1 cellular context compared by ENCODE assay signal in genomic region chr1:209784276-209785169, GRCh38.
A peak's percentile ranks its signal among the peaks of the same experiment; 100 is the strongest.
TF ChIP-seq lines count a peak whose summit lies in the region.

TSS of gene C1orf74 (minus strand) at chr1:209784559. CDS start at chr1:209783634, 925 bp downstream.

TF ChIP-seq in GM12878, 131 proteins besides CTCF, POLR2A, EP300 and RAD21 (continued from another document and continues in another):
- TF ChIP-seq ATF7 (IDR thresholded peaks at IDR 0.05; ENCODE audit: low read depth), result peak; percentile 99
- peak; percentile 36 for TF ChIP-seq MEF2B (IDR thresholded peaks at IDR 0.05; ENCODE audit: partially characterized antibody, poor library complexity, severe bottlenecking)
- peak; percentile 41; the same call in 1 of the 2 replicates for TF ChIP-seq DPF2 (IDR thresholded peaks at IDR 0.05)
- no peak for TF ChIP-seq ZNF622 (IDR thresholded peaks at IDR 0.05)
- TF ChIP-seq NRF1 (conservative IDR thresholded peaks at IDR 0.05; ENCODE audit: low read depth, low read length), result peak; percentile 89
- TF ChIP-seq IKZF2 (IDR thresholded peaks at IDR 0.05), result peak in 1 of 2 experiments; percentile 52; a peak in 3 of 4 replicates
- peak; percentile 80 for TF ChIP-seq ZNF687 (IDR thresholded peaks at IDR 0.05)
- peak; percentile 55; the same call in 1 of the 2 replicates for TF ChIP-seq ZNF207 (IDR thresholded peaks at IDR 0.05; ENCODE audit: borderline replicate concordance)
- no peak for TF ChIP-seq PRDM15 (CRISPR knock-in tag; IDR thresholded peaks at IDR 0.05)
- TF ChIP-seq, protein P1, sequence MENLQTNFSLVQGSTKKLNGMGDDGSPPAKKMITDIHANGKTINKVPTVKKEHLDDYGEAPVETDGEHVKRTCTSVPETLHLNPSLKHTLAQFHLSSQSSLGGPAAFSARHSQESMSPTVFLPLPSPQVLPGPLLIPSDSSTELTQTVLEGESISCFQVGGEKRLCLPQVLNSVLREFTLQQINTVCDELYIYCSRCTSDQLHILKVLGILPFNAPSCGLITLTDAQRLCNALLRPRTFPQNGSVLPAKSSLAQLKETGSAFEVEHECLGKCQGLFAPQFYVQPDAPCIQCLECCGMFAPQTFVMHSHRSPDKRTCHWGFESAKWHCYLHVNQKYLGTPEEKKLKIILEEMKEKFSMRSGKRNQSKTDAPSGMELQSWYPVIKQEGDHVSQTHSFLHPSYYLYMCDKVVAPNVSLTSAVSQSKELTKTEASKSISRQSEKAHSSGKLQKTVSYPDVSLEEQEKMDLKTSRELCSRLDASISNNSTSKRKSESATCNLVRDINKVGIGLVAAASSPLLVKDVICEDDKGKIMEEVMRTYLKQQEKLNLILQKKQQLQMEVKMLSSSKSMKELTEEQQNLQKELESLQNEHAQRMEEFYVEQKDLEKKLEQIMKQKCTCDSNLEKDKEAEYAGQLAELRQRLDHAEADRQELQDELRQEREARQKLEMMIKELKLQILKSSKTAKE (IDR thresholded peaks at IDR 0.05; ENCODE audit: low read depth, poor library complexity, severe bottlenecking), result no peak
- TF ChIP-seq RFX5 (IDR thresholded peaks at IDR 0.05; ENCODE audit: low read depth, low read length), result peak; percentile 68
- no peak for TF ChIP-seq KAT2A (conservative IDR thresholded peaks at IDR 0.05; ENCODE audit: control insufficient read depth, low read depth, low read length)
- TF ChIP-seq POU2F2 (IDR thresholded peaks at IDR 0.05; ENCODE audit: borderline replicate concordance, low read depth, low read length), result 0 out of 3 replicates have a peak, but pooled peaks have one; percentile 17
- peak; percentile 78; the same call in 1 of the 2 replicates for TF ChIP-seq SIN3A (IDR thresholded peaks at IDR 0.05; ENCODE audit: low read depth, low read length)
- peak; percentile 75; the same call in 1 of the 2 replicates for TF ChIP-seq RB1 (IDR thresholded peaks at IDR 0.05; ENCODE audit: borderline replicate concordance)
- TF ChIP-seq SIX5 (IDR thresholded peaks at IDR 0.05; ENCODE audit: low read depth, low read length, severe bottlenecking), result peak; percentile 14
- TF ChIP-seq KLF5 (IDR thresholded peaks at IDR 0.05; ENCODE audit: partially characterized antibody), result peak; percentile 68
- peak; percentile 94 for TF ChIP-seq CBFB (IDR thresholded peaks at IDR 0.05; ENCODE audit: low read depth)
- TF ChIP-seq HDAC2 (IDR thresholded peaks at IDR 0.05), result no peak
- TF ChIP-seq, protein P2, sequence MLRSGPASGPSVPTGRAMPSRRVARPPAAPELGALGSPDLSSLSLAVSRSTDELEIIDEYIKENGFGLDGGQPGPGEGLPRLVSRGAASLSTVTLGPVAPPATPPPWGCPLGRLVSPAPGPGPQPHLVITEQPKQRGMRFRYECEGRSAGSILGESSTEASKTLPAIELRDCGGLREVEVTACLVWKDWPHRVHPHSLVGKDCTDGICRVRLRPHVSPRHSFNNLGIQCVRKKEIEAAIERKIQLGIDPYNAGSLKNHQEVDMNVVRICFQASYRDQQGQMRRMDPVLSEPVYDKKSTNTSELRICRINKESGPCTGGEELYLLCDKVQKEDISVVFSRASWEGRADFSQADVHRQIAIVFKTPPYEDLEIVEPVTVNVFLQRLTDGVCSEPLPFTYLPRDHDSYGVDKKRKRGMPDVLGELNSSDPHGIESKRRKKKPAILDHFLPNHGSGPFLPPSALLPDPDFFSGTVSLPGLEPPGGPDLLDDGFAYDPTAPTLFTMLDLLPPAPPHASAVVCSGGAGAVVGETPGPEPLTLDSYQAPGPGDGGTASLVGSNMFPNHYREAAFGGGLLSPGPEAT (IDR thresholded peaks at IDR 0.05; ENCODE audit: low read depth), result peak; percentile 68; the same call in 1 of the 2 replicates
- no peak for TF ChIP-seq SUPT20H (IDR thresholded peaks at IDR 0.05; ENCODE audit: borderline replicate concordance, control insufficient read depth, low read depth, low read length)
- 0 out of 2 replicates have a peak, but pooled peaks have one; percentile 21 for TF ChIP-seq STAT1 (conservative IDR thresholded peaks at IDR 0.05)
- TF ChIP-seq PAX8 (IDR thresholded peaks at IDR 0.05), result no peak
- peak; percentile 43; the same call in 1 of the 2 replicates for TF ChIP-seq BACH1 (IDR thresholded peaks at IDR 0.05; ENCODE audit: borderline replicate concordance)
- TF ChIP-seq CBX3 (IDR thresholded peaks at IDR 0.05; ENCODE audit: borderline replicate concordance, low read depth), result no peak
- TF ChIP-seq E2F8 (IDR thresholded peaks at IDR 0.05; ENCODE audit: low read depth, partially characterized antibody), result peak; percentile 75
- peak; percentile 58; the same call in 1 of the 2 replicates for TF ChIP-seq ELK1 (IDR thresholded peaks at IDR 0.05; ENCODE audit: low read depth, low read length)
- TF ChIP-seq EGR1 (IDR thresholded peaks at IDR 0.05; ENCODE audit: borderline replicate concordance in 1 of 2, low read depth in 2 of 2, low read length in 2 of 2), result 0 out of 3 replicates have a peak, but pooled peaks of 1 of the 2 experiments have one; percentile 29
- TF ChIP-seq, protein P3, sequence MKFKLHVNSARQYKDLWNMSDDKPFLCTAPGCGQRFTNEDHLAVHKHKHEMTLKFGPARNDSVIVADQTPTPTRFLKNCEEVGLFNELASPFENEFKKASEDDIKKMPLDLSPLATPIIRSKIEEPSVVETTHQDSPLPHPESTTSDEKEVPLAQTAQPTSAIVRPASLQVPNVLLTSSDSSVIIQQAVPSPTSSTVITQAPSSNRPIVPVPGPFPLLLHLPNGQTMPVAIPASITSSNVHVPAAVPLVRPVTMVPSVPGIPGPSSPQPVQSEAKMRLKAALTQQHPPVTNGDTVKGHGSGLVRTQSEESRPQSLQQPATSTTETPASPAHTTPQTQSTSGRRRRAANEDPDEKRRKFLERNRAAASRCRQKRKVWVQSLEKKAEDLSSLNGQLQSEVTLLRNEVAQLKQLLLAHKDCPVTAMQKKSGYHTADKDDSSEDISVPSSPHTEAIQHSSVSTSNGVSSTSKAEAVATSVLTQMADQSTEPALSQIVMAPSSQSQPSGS (IDR thresholded peaks at IDR 0.05; ENCODE audit: low read length), result peak; percentile 89
- TF ChIP-seq, protein P4, sequence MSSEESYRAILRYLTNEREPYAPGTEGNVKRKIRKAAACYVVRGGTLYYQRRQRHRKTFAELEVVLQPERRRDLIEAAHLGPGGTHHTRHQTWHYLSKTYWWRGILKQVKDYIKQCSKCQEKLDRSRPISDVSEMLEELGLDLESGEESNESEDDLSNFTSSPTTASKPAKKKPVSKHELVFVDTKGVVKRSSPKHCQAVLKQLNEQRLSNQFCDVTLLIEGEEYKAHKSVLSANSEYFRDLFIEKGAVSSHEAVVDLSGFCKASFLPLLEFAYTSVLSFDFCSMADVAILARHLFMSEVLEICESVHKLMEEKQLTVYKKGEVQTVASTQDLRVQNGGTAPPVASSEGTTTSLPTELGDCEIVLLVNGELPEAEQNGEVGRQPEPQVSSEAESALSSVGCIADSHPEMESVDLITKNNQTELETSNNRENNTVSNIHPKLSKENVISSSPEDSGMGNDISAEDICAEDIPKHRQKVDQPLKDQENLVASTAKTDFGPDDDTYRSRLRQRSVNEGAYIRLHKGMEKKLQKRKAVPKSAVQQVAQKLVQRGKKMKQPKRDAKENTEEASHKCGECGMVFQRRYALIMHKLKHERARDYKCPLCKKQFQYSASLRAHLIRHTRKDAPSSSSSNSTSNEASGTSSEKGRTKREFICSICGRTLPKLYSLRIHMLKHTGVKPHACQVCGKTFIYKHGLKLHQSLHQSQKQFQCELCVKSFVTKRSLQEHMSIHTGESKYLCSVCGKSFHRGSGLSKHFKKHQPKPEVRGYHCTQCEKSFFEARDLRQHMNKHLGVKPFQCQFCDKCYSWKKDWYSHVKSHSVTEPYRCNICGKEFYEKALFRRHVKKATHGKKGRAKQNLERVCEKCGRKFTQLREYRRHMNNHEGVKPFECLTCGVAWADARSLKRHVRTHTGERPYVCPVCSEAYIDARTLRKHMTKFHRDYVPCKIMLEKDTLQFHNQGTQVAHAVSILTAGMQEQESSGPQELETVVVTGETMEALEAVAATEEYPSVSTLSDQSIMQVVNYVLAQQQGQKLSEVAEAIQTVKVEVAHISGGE (CRISPR knock-in tag; IDR thresholded peaks at IDR 0.05), result no peak
- peak; percentile 53 for TF ChIP-seq GATAD2B (conservative IDR thresholded peaks at IDR 0.05; ENCODE audit: low read depth)
- TF ChIP-seq ZBED1 (IDR thresholded peaks at IDR 0.05; ENCODE audit: borderline replicate concordance), result no peak
- TF ChIP-seq MTA2 (IDR thresholded peaks at IDR 0.05; ENCODE audit: low read depth), result no peak
- peak; percentile 89; the same call in 1 of the 2 replicates for TF ChIP-seq SMAD5 (IDR thresholded peaks at IDR 0.05; ENCODE audit: low read depth)
- no peak for TF ChIP-seq WRNIP1 (IDR thresholded peaks at IDR 0.05; ENCODE audit: borderline replicate concordance, low read depth, low read length)
- TF ChIP-seq TAF1 (IDR thresholded peaks at IDR 0.05; ENCODE audit: borderline replicate concordance, low read depth, low read length), result peak; percentile 39; the same call in 1 of the 2 replicates
- no peak for TF ChIP-seq SMC3 (IDR thresholded peaks at IDR 0.05; ENCODE audit: borderline replicate concordance, low read length)
- TF ChIP-seq SPI1 (IDR thresholded peaks at IDR 0.05; ENCODE audit: borderline replicate concordance, insufficient read depth, low read depth, low read length), result peak; percentile 67
- no peak for TF ChIP-seq MYC (IDR thresholded peaks at IDR 0.05; ENCODE audit: insufficient read depth, insufficient read length, insufficient replicate concordance, low read length, severe bottlenecking)
